Comparison of ENCODE assay signal across 24 cellular contexts in genomic region chr3:65978116-65978515, GRCh38.
A peak's percentile ranks its signal among the peaks of the same experiment; 100 is the strongest.
DNase-seq lines count a peak whose midpoint lies in the region; ATAC-seq and TF ChIP-seq lines count a peak whose summit lies in the region.
"Had no signal": no experiment of that assay in that cellular context is flagged by ENCODE, and none has a peak within 500 bp of the region (broad histone marks: within the 10 kb centered on the region; RNA-seq: fewer than 3 reads in every experiment).

No MANE protein-coding gene starts in this region.

- H3K4me1 ChIP-seq in ACC112 (ENCODE audit: control insufficient read depth, insufficient read depth, low read length, unreplicated experiment) (peaks cover 26% of the 10 kb centered on the region), endodermal cell (ENCODE audit: control insufficient read depth, insufficient read depth, low read length) (no peaks in the 10 kb centered on the region), trophoblast cell (ENCODE audit: control insufficient read depth in 1 of 2, insufficient read depth in 2 of 2, low read length in 2 of 2) (peaks cover 0 to 2% of the 10 kb centered on the region in 2 experiments)
- H3K4me1 ChIP-seq: BE2C, SJCRH30 had no signal

- H3K9me3 ChIP-seq in endodermal cell (ENCODE audit: control insufficient read depth, low read length) (no peaks in the 10 kb centered on the region), trophoblast cell (ENCODE audit: insufficient read depth, low read depth, low read length) (peaks cover 2% of the 10 kb centered on the region)
- H3K9me3 ChIP-seq: BE2C, MG63, SJCRH30 had no signal

- no peak for ATAC-seq in GM18517 (IDR thresholded peaks at IDR 0.05; ENCODE audit: unreplicated experiment)
- no peak for ATAC-seq in activated T-cell treated with anti-CD3 and anti-CD28 coated beads, Interleukin-2, amount 50 U/mL, for 72 hours (replicated peaks in 1 of 2)
- ATAC-seq: GM12878 had no signal

- no peak overlapping the region for H3K4me3 ChIP-seq in ACC112 (ENCODE audit: low read depth, low read length)
- H3K4me3 ChIP-seq in endodermal cell (ENCODE audit: low read length), result no peak overlapping the region
- H3K4me3 ChIP-seq in trophoblast cell (ENCODE audit: low read depth, low read length), result no peak overlapping the region
- H3K4me3 ChIP-seq: GM12878, MG63, SJCRH30 had no signal

- H4K91ac ChIP-seq in trophoblast cell (ENCODE audit: low read depth, low read length), result no peak overlapping the region

- peaks cover 6% of the 10 kb centered on the region for H3K36me3 Mint-ChIP-seq in endodermal cell (ENCODE audit: low read depth)
- H3K36me3 Mint-ChIP-seq in activated T-cell treated with anti-CD3 and anti-CD28 coated beads, Interleukin-2, amount 50 U/mL, for 72 hours (ENCODE audit: insufficient read depth in 2 of 2), result no peaks in the 10 kb centered on the region
- H3K36me3 Mint-ChIP-seq: CD4-positive, CD25-positive, alpha-beta regulatory T cell; IgD-negative memory B cell had no signal

- no peak overlapping the region for H2AK5ac ChIP-seq in trophoblast cell (ENCODE audit: low read length)

- no peaks in the 10 kb centered on the region for H3K36me3 ChIP-seq in ACC112 (ENCODE audit: insufficient read depth, low read length)
- no peaks in the 10 kb centered on the region for H3K36me3 ChIP-seq in endodermal cell (ENCODE audit: control insufficient read depth, insufficient read depth, low read length)
- no peaks in the 10 kb centered on the region for H3K36me3 ChIP-seq in trophoblast cell (ENCODE audit: control insufficient read depth in 1 of 2, insufficient read depth in 2 of 2, low read length in 2 of 2)
- H3K36me3 ChIP-seq: BE2C, MG63, SJCRH30 had no signal

- H3K27ac ChIP-seq in ACC112 (ENCODE audit: low read depth, low read length), result peak overlapping the region; percentile 17
- H3K27ac ChIP-seq in endodermal cell (ENCODE audit: low read depth, low read length), result no peak overlapping the region
- no peak overlapping the region for H3K27ac ChIP-seq in trophoblast cell (ENCODE audit: low read depth, low read length)
- H3K27ac ChIP-seq: HL-60, SJCRH30 had no signal

- H3K27ac Mint-ChIP-seq in endodermal cell, result peak overlapping the region; percentile 59
- no peak overlapping the region for H3K27ac Mint-ChIP-seq in activated T-cell treated with anti-CD3 and anti-CD28 coated beads, Interleukin-2, amount 50 U/mL, for 72 hours
- H3K27ac Mint-ChIP-seq: CD4-positive, CD25-positive, alpha-beta regulatory T cell; IgD-negative memory B cell had no signal

- peak; percentile 40 for DNase-seq in amniotic epithelial cell (ENCODE audit: low read depth)
- no peak for DNase-seq in endodermal cell
- DNase-seq in trophoblast cell, result no peak
- no peak for DNase-seq in DMS53 (lab: John Stamatoyannopoulos, UW)
- no peak for DNase-seq in activated T-cell treated with anti-CD3 and anti-CD28 coated beads, Interleukin-2, amount 50 U/mL, for 72 hours
- DNase-seq in SKM-1 treated with dmso at 0.1 percent for 144 hours (lab: John Stamatoyannopoulos, UW; ENCODE audit: unreplicated experiment), result no peak
- DNase-seq: 8988T; BE2C; CD4-positive, CD25-positive, alpha-beta regulatory T cell; DMS153; EL; Kasumi-1; MG63; NCI-H1048; NCI-H1436; NCI-H1930; NCI-H345; NCI-H526; SJCRH30 had no signal

- H3K4me2 ChIP-seq in trophoblast cell (ENCODE audit: low read length), result no peak overlapping the region

- no peak overlapping the region for H2BK12ac ChIP-seq in trophoblast cell (ENCODE audit: low read length)

- no peaks in the 10 kb centered on the region for H3K79me1 ChIP-seq in trophoblast cell (ENCODE audit: low read length)

- H4K8ac ChIP-seq in trophoblast cell (ENCODE audit: low read depth, low read length), result no peak overlapping the region

- H3K4me1 Mint-ChIP-seq in endodermal cell, result peaks cover 8% of the 10 kb centered on the region
- no peaks in the 10 kb centered on the region for H3K4me1 Mint-ChIP-seq in activated T-cell treated with anti-CD3 and anti-CD28 coated beads, Interleukin-2, amount 50 U/mL, for 72 hours (ENCODE audit: low read depth)
- H3K4me1 Mint-ChIP-seq: CD4-positive, CD25-positive, alpha-beta regulatory T cell had no signal

- H3K14ac ChIP-seq in trophoblast cell (ENCODE audit: low read length), result no peak overlapping the region

- TF ChIP-seq CTCF in endodermal cell (conservative IDR thresholded peaks at IDR 0.05), result no peak

- H4K12ac ChIP-seq in trophoblast cell (ENCODE audit: low read depth, low read length), result no peak overlapping the region

- no peaks in the 10 kb centered on the region for H3K27me3 Mint-ChIP-seq in endodermal cell (ENCODE audit: insufficient read depth)
- peaks cover 6% of the 10 kb centered on the region for H3K27me3 Mint-ChIP-seq in activated T-cell treated with anti-CD3 and anti-CD28 coated beads, Interleukin-2, amount 50 U/mL, for 72 hours (ENCODE audit: low read depth)
- H3K27me3 Mint-ChIP-seq: CD4-positive, CD25-positive, alpha-beta regulatory T cell; IgD-negative memory B cell had no signal

- H2AFZ ChIP-seq in ACC112 (ENCODE audit: low read length, unreplicated experiment) (no peak overlapping the region), trophoblast cell (ENCODE audit: insufficient read depth, low read length, poor library complexity) (no peak overlapping the region)

- H3K4me3 Mint-ChIP-seq in endodermal cell, result no peak overlapping the region
- H3K4me3 Mint-ChIP-seq in activated T-cell treated with anti-CD3 and anti-CD28 coated beads, Interleukin-2, amount 50 U/mL, for 72 hours, result no peak overlapping the region
- H3K4me3 Mint-ChIP-seq: CD4-positive, CD25-positive, alpha-beta regulatory T cell; IgD-negative memory B cell had no signal

- no peaks in the 10 kb centered on the region for H3K9me3 Mint-ChIP-seq in endodermal cell
- H3K9me3 Mint-ChIP-seq in activated T-cell treated with anti-CD3 and anti-CD28 coated beads, Interleukin-2, amount 50 U/mL, for 72 hours, result peaks cover 0 to 4% of the 10 kb centered on the region in 2 donors

- no peak overlapping the region for H2BK120ac ChIP-seq in trophoblast cell (ENCODE audit: insufficient read depth, low read length, poor library complexity)

- H3K23ac ChIP-seq in trophoblast cell (ENCODE audit: low read length), result no peak overlapping the region

- H3K79me2 ChIP-seq in ACC112 (ENCODE audit: control insufficient read depth, insufficient read depth, low read length, unreplicated experiment) (no peaks in the 10 kb centered on the region), trophoblast cell (ENCODE audit: control insufficient read depth, insufficient read depth, low read length, poor library complexity) (no peaks in the 10 kb centered on the region)

- H3K9ac ChIP-seq in endodermal cell (ENCODE audit: extremely low read depth, low read length, poor library complexity, severe bottlenecking) (no peak overlapping the region), trophoblast cell (ENCODE audit: low read length) (no peak overlapping the region)

- H3K4ac ChIP-seq in trophoblast cell (ENCODE audit: low read depth, low read length), result no peak overlapping the region

- H3K27me3 ChIP-seq in ACC112 (ENCODE audit: insufficient read depth, low read length) (no peaks in the 10 kb centered on the region), endodermal cell (ENCODE audit: control insufficient read depth, insufficient read depth, low read length, poor library complexity, severe bottlenecking) (no peaks in the 10 kb centered on the region), trophoblast cell (ENCODE audit: insufficient read depth, low read length) (no peaks in the 10 kb centered on the region)
- H3K27me3 ChIP-seq: BE2C, MG63, SJCRH30 had no signal

- no peak overlapping the region for H3K18ac ChIP-seq in trophoblast cell (ENCODE audit: low read length)

- peak overlapping the region; percentile 42 for H2BK5ac ChIP-seq in trophoblast cell (ENCODE audit: low read depth, low read length, poor library complexity)
